In the genomic region with DNA sequence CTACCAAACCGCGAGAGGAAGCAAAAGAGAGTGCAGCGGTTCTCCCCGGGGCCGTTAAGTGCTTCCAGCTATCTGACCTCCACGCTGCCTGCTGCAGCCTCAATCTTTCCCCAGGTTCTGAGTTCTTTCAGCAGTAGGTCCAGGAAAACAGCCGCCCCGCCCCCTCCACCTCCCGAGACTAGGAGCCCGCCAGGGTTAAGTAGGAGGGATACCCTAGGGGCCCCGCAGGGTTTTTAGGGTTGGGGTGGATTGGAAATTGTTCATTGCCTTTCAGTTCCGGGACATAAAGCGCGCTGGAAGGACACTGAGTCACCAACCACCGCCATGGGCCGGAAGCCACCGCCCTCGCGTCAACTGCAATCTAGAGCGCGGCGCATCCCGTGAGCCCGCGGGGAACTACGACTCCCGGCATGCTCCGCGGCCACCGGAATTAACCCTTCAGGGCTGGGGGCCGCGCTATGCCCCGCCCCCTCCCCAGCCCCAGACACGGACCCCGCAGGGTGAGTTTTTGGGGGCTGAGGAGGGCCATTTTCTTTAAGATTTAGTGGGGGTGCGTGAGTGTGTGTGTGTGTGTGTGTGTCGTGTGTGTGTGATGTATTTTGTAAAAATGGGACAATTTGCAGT, we compare ENCODE assay signal across 8 cellular contexts. TPM values are rescaled to one million over a fixed set of nuclear protein-coding genes. Genes with fewer than 3 reads are reported as not detected.
DNase-seq lines count a peak whose midpoint lies in the region; ATAC-seq, FAIRE-seq and TF ChIP-seq lines count a peak whose summit lies in the region.

A gene (plus strand): TSS at position 456 of the 624 bp plus-strand sequence. CDS start 1,332 bp downstream, outside the sequence.

- no peaks in the 10 kb centered on the region for H3K27me3 Mint-ChIP-seq in activated naive CD8-positive, alpha-beta T cell treated with anti-CD3 and anti-CD28 coated beads, Interleukin-2, amount 50 U/mL, for 24 hours

- H3K9me3 Mint-ChIP-seq in activated naive CD8-positive, alpha-beta T cell treated with anti-CD3 and anti-CD28 coated beads, Interleukin-2, amount 50 U/mL, for 24 hours = no peaks in the 10 kb centered on the region

- peaks cover 42% of the 10 kb centered on the region for H3K4me1 Mint-ChIP-seq in activated naive CD8-positive, alpha-beta T cell treated with anti-CD3 and anti-CD28 coated beads, Interleukin-2, amount 50 U/mL, for 24 hours

- peak; percentile 95 for ATAC-seq in HG02798 (IDR thresholded peaks at IDR 0.05; ENCODE audit: poor library complexity, unreplicated experiment)
- peak; percentile 88 for ATAC-seq in activated naive CD8-positive, alpha-beta T cell treated with anti-CD3 and anti-CD28 coated beads, Interleukin-2, amount 50 U/mL, for 24 hours

- peak; percentile 97 for FAIRE-seq in GM12891 (lab: Jason Lieb, UNC)

- no peak for TF ChIP-seq EP300 in transverse colon (IDR thresholded peaks at IDR 0.05; ENCODE audit: low read depth)

- H3K36me3 Mint-ChIP-seq in activated naive CD8-positive, alpha-beta T cell treated with anti-CD3 and anti-CD28 coated beads, Interleukin-2, amount 50 U/mL, for 24 hours (ENCODE audit: low read depth) = peaks cover 9% of the 10 kb centered on the region

- peak; percentile 89 for DNase-seq in GM12891 (ENCODE audit: insufficient read length, low spot score)
- DNase-seq in NCI-H1436 (lab: John Stamatoyannopoulos, UW) = peak; percentile 90
- peak; percentile 92 for DNase-seq in SW480 (ENCODE audit: low spot score)
- peak; percentile 94 for DNase-seq in activated naive CD8-positive, alpha-beta T cell treated with anti-CD3 and anti-CD28 coated beads, Interleukin-2, amount 50 U/mL, for 24 hours
- peak; percentile 96 for DNase-seq in cardiac septum (ENCODE audit: low spot score)
- peak; percentile 82 for DNase-seq in pons (ENCODE audit: low spot score)
- peak; percentile 96 for DNase-seq in transverse colon

- TF ChIP-seq CTCF in transverse colon (IDR thresholded peaks at IDR 0.05) = no peak

- in situ Hi-C loops in transverse colon (cut with MboI; ENCODE audit: low pct_ligation_motif_present in 1 of 4, low pct_unique_long_range_greater_than_20kb in 1 of 4, low sequenced_read_pairs in 3 of 4) = no loop called here

- no peaks in the 10 kb centered on the region for H3K36me3 ChIP-seq in transverse colon

- H3K4me3 Mint-ChIP-seq in activated naive CD8-positive, alpha-beta T cell treated with anti-CD3 and anti-CD28 coated beads, Interleukin-2, amount 50 U/mL, for 24 hours = peak within 1 kb of the TSS; percentile 85

- intact Hi-C loops in cardiac septum (cut with DNase I) (loop anchor here (2.0 kb wide), 1 partner anchor 23 kb away; a partner anchor contains a TSS), transverse colon (cut with DNase I; ENCODE audit: low total_unique reads) (no loop called here)

- peak within 1 kb of the TSS; percentile 50 to 81 (median 64) for H3K4me3 ChIP-seq in transverse colon

- H3K4me1 ChIP-seq in transverse colon = peaks cover 18 to 42% (median 28%) of the 10 kb centered on the region in 4 donors

- no peaks in the 10 kb centered on the region for H3K27me3 ChIP-seq in transverse colon

- peak within 1 kb of the TSS; percentile 92 to 98 (median 97) for H3K27ac ChIP-seq in transverse colon

- no peaks in the 10 kb centered on the region for H3K9me3 ChIP-seq in transverse colon

- TF ChIP-seq POLR2A in GM12891 (IDR thresholded peaks at IDR 0.05; ENCODE audit: low read depth, low read length) (peak; percentile 82), transverse colon (IDR thresholded peaks at IDR 0.05) (peak; percentile 65)

- WGBS in transverse colon (ENCODE audit: low coverage in 1 of 2), 2 donors = 0% methylated on average over 16 of the region's 37 CpGs; no CpG with 5 or more reads in 1 of the 2 donors

- H3K27ac Mint-ChIP-seq in activated naive CD8-positive, alpha-beta T cell treated with anti-CD3 and anti-CD28 coated beads, Interleukin-2, amount 50 U/mL, for 24 hours = peak within 1 kb of the TSS; percentile 98

TF ChIP-seq in GM12891, 5 proteins besides CTCF, POLR2A, EP300 and RAD21:
- TF ChIP-seq POU2F2 (IDR thresholded peaks at IDR 0.05; ENCODE audit: low read depth, low read length) = no peak; the same call in 1 of the 2 replicates
- TF ChIP-seq POLR2AphosphoS5 (IDR thresholded peaks at IDR 0.05; ENCODE audit: low read depth, low read length) = peak; percentile 65; the same call in 1 of the 2 replicates
- TF ChIP-seq SPI1 (IDR thresholded peaks at IDR 0.05; ENCODE audit: low read depth, low read length) = no peak
- peak; percentile 68; the same call in 1 of the 2 replicates for TF ChIP-seq TAF1 (IDR thresholded peaks at IDR 0.05; ENCODE audit: low read depth, low read length)
- TF ChIP-seq PAX5 (IDR thresholded peaks at IDR 0.05; ENCODE audit: insufficient read depth, low read length, severe bottlenecking) = peak; percentile 49

RNA-seq across cellular contexts. Expression of the gene that starts here (rescaled TPM):
- 125 TPM for polyA plus RNA-seq in GM12891 (2012; ENCODE audit: low read depth, missing spikeins)
- total RNA-seq in cardiac septum (37.6 TPM), transverse colon (10 to 100 TPM in 3 of 4 donors, not detected in 1; 26.4 to 30.0 (median 26.7) TPM)

Comparison
In these comparisons a context has a peak if more than half of its experiments do, and no peak if none do; other contexts are left out.
1. Peak in every context shown above with its lines: DNase-seq, ATAC-seq, H3K4me3 ChIP-seq and H3K27ac ChIP-seq.